In genomic region chr9:116219686-116220085, GRCh38 we compare ENCODE assay signal across 20 cellular contexts.
A peak's percentile ranks its signal among the peaks of the same experiment; 100 is the strongest.
DNase-seq lines count a peak whose midpoint lies in the region; ATAC-seq and TF ChIP-seq lines count a peak whose summit lies in the region.
"Had no signal": no experiment of that assay in that cellular context is flagged by ENCODE, and none has a peak within 500 bp of the region (broad histone marks: within the 10 kb centered on the region; RNA-seq: fewer than 3 reads in every experiment).

No MANE protein-coding gene starts in this region.

- no peaks in the 10 kb centered on the region for H3K9me3 ChIP-seq in BE2C
- H3K9me3 ChIP-seq in testis = no peaks in the 10 kb centered on the region
- H3K9me3 ChIP-seq: body of pancreas had no signal

- peaks cover 3% of the 10 kb centered on the region for H3K27me3 ChIP-seq in BE2C
- peaks cover 0 to 10% (median 0%) of the 10 kb centered on the region in 45 donors for H3K27me3 ChIP-seq in dorsolateral prefrontal cortex
- no peaks in the 10 kb centered on the region for H3K27me3 ChIP-seq in testis
- H3K27me3 ChIP-seq: body of pancreas had no signal

- H3K4me3 ChIP-seq in BE2C (ENCODE audit: low read depth, low read length) = no peak overlapping the region
- H3K4me3 ChIP-seq in dorsolateral prefrontal cortex = no peak overlapping the region
- H3K4me3 ChIP-seq in testis = no peak overlapping the region
- H3K4me3 ChIP-seq: body of pancreas, SK-N-MC, skin epidermis had no signal

- peak; percentile 94 for ATAC-seq in left ventricle myocardium superior
- no peak for ATAC-seq in HG02870 (IDR thresholded peaks at IDR 0.05; ENCODE audit: unreplicated experiment)
- ATAC-seq: body of pancreas, esophagus mucosa, left lobe of liver had no signal

- H3K27ac ChIP-seq in dorsolateral prefrontal cortex (no peak overlapping the region), testis (no peak overlapping the region)
- H3K27ac ChIP-seq: body of pancreas, SK-N-MC, skin epidermis had no signal

- H3K36me3 ChIP-seq in BE2C (no peaks in the 10 kb centered on the region), testis (ENCODE audit: low read depth, missing control alignments) (no peaks in the 10 kb centered on the region)

- DNase-seq in BE2C (peak; percentile 17), HK-2 (ENCODE audit: unreplicated experiment) (peak; percentile 91), NCI-H510A (lab: John Stamatoyannopoulos, UW) (peak; percentile 62), left ventricle myocardium superior (peak; percentile 43), dorsolateral prefrontal cortex (no peak), RPMI8226 (no peak), testis (no peak)
- DNase-seq: activated CD4-positive, alpha-beta T cell treated with anti-CD3 and anti-CD28 coated beads for 48 hours; activated naive CD4-positive, alpha-beta T cell treated with anti-CD3 and anti-CD28 coated beads, Interleukin-2, amount 10 ng/mL, durations not matched to agents 7 days and 5 days; COR-L47; occipital lobe; stimulated activated CD4-positive, alpha-beta T cell treated with anti-CD3 and anti-CD28 coated beads, Interleukin-4, amount 100 ng/mL, for 24 hours; stimulated activated CD8-positive, alpha-beta memory T cell treated with anti-CD3 and anti-CD28 coated beads, Interleukin-4, amount 100 ng/mL, for 48 hours; T-helper 9 cell had no signal

- TF ChIP-seq CTCF in BE2C (IDR thresholded peaks at IDR 0.05; ENCODE audit: low read depth, low read length) (no peak), dorsolateral prefrontal cortex (IDR thresholded peaks at IDR 0.05 in 54 of 56, conservative IDR thresholded peaks at IDR 0.05 in 2 of 56; ENCODE audit: low read depth in 1 of 56, partially characterized antibody in 56 of 56) (no peak), testis (IDR thresholded peaks at IDR 0.05) (no peak)

- WGBS in testis, 2 donors = 78 to 95% methylated on average over 11 of the region's 11 CpGs

- intact Hi-C loops in left ventricle myocardium superior (cut with micrococcal nuclease) = no loop called here
- intact Hi-C loops in dorsolateral prefrontal cortex (cut with DNase I) = no loop called here
- intact Hi-C loops in testis (cut with DNase I; ENCODE audit: low total_unique reads) = no loop called here

- H3K4me1 ChIP-seq in BE2C = no peaks in the 10 kb centered on the region
- no peaks in the 10 kb centered on the region for H3K4me1 ChIP-seq in testis
- H3K4me1 ChIP-seq: body of pancreas had no signal

- no peak for TF ChIP-seq POLR2A in testis (IDR thresholded peaks at IDR 0.05)

Comparison
In these comparisons a context has a peak if more than half of its experiments do, and no peak if none do; other contexts are left out.
1. DNase-seq: peak in BE2C (single experiment), HK-2 (single experiment), NCI-H510A (single experiment) and left ventricle myocardium superior (single experiment); none in dorsolateral prefrontal cortex (0 of 10), RPMI8226 (single experiment) and testis (single experiment).